15 cellular contexts compared by ENCODE assay signal in the genomic region with DNA sequence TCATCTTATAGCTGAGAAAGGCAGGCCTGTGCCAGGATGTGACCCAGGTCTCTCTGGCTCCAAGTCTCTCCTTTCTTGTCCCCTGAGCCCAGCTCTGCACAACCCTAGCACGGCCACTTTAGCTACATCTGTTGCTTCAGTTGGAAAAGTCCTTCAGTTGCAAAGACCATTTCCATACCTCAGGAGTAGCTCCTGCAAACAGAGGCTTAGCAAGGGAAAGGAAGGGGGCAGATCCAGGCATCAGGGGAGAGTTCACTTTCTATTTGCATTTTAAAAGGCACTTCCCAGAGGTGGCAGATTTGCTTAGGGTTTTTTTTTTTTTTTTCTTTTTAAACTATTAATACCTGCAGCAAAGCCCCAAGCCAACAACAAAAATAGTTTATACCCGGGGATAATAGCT.
"Had no signal": no experiment of that assay in that cellular context is flagged by ENCODE, and none has a peak within 500 bp of the region (broad histone marks: within the 10 kb centered on the region; RNA-seq: fewer than 3 reads in every experiment).

No MANE protein-coding gene starts in this region.

- H3K27me3 Mint-ChIP-seq: activated naive CD4-positive, alpha-beta T cell treated with anti-CD3 and anti-CD28 coated beads, Interleukin-2, amount 50 U/mL, for 24 hours; stimulated activated naive B cell treated with anti-CD40 and anti-IgM and Interleukin-4, amounts not matched to agents 10 μg/mL and 1 μg/mL and 100 μg/mL, for 72 hours had no signal

- H3K36me3 ChIP-seq: vagina had no signal

- DNase-seq: activated CD4-positive, CD25-positive, alpha-beta regulatory T cell treated with anti-CD3 and anti-CD28 coated beads, Interleukin-2, amount 50 U/mL, for 72 hours; activated effector memory CD4-positive, alpha-beta T cell treated with Interleukin-2 at 50 U/mL for 16 hours; activated T-cell treated with anti-CD3 and anti-CD28 coated beads, Interleukin-2, amount 50 U/mL, for 4 hours; caudate nucleus; mesendoderm; natural killer cell; occipital lobe; stimulated activated CD4-positive, alpha-beta T cell treated with anti-CD3 and anti-CD28 coated beads, Interleukin-4, amount 100 ng/mL, for 1 hour; stimulated activated naive B cell treated with anti-CD40 and anti-IgM and Interleukin-4, amounts not matched to agents 10 μg/mL and 1 μg/mL and 100 μg/mL, for 72 hours; T1000 had no signal

- H3K27ac ChIP-seq: adrenal gland, tibial nerve, vagina had no signal

- H3K27me3 ChIP-seq: adrenal gland, tibial nerve, vagina had no signal

- H3K4me3 Mint-ChIP-seq: activated naive CD4-positive, alpha-beta T cell treated with anti-CD3 and anti-CD28 coated beads, Interleukin-2, amount 50 U/mL, for 24 hours; activated T-cell treated with anti-CD3 and anti-CD28 coated beads, Interleukin-2, amount 50 U/mL, for 4 hours; natural killer cell; stimulated activated naive B cell treated with anti-CD40 and anti-IgM and Interleukin-4, amounts not matched to agents 10 μg/mL and 1 μg/mL and 100 μg/mL, for 72 hours had no signal

- H3K9me3 ChIP-seq: adrenal gland, tibial nerve, vagina had no signal

- H3K4me3 ChIP-seq: adrenal gland, tibial nerve, vagina had no signal

- H3K9me3 Mint-ChIP-seq: activated naive CD4-positive, alpha-beta T cell treated with anti-CD3 and anti-CD28 coated beads, Interleukin-2, amount 50 U/mL, for 24 hours; activated T-cell treated with anti-CD3 and anti-CD28 coated beads, Interleukin-2, amount 50 U/mL, for 4 hours; natural killer cell; stimulated activated naive B cell treated with anti-CD40 and anti-IgM and Interleukin-4, amounts not matched to agents 10 μg/mL and 1 μg/mL and 100 μg/mL, for 72 hours had no signal

- H3K36me3 Mint-ChIP-seq: natural killer cell had no signal

- ATAC-seq: activated T-cell treated with anti-CD3 and anti-CD28 coated beads, Interleukin-2, amount 50 U/mL, for 4 hours; esophagus mucosa; natural killer cell; stimulated activated naive B cell treated with anti-CD40 and anti-IgM and Interleukin-4, amounts not matched to agents 10 μg/mL and 1 μg/mL and 100 μg/mL, for 72 hours had no signal

- H3K27ac Mint-ChIP-seq: activated naive CD4-positive, alpha-beta T cell treated with anti-CD3 and anti-CD28 coated beads, Interleukin-2, amount 50 U/mL, for 24 hours; natural killer cell; stimulated activated naive B cell treated with anti-CD40 and anti-IgM and Interleukin-4, amounts not matched to agents 10 μg/mL and 1 μg/mL and 100 μg/mL, for 72 hours had no signal
